8 cellular contexts compared by ENCODE assay signal in the genomic region with DNA sequence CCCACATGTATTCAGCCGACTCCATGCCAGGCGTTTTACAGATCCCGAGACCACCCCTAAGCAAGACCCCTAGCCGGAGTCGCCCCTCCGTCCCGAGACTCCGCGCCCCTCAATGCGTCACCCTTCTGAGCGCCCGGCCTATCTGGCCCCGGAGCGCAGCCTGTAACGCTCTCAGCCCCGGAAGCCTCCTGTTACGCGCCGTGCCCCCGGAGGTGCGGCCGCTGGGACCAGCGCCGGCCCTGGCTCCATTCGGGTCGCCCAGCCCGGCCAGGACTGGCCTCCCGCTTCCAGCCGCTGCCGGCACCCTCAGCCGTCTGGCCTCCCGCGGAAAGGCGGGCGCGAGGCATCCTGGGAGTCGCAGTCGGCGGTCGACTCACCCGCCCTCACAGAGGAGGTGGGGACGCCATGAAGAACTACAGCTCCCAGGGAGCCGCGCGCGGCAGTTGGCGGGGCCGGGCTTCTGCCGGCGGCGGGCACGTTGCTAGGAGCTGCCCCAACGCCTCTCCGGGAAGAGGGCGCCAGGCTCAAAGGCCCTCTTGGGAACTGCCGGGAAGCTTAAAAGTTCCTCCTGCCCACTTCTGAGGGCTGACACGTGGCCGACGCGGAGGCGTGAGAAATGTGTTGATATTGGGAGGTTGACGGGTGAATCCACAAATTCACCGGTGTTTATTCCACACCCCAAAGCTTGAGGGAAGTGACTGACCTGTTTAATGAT. TPM values are rescaled to one million over a fixed set of nuclear protein-coding genes. Genes with fewer than 3 reads are reported as not detected.
DNase-seq lines count a peak whose midpoint lies in the region; ATAC-seq and TF ChIP-seq lines count a peak whose summit lies in the region.

A gene with protein sequence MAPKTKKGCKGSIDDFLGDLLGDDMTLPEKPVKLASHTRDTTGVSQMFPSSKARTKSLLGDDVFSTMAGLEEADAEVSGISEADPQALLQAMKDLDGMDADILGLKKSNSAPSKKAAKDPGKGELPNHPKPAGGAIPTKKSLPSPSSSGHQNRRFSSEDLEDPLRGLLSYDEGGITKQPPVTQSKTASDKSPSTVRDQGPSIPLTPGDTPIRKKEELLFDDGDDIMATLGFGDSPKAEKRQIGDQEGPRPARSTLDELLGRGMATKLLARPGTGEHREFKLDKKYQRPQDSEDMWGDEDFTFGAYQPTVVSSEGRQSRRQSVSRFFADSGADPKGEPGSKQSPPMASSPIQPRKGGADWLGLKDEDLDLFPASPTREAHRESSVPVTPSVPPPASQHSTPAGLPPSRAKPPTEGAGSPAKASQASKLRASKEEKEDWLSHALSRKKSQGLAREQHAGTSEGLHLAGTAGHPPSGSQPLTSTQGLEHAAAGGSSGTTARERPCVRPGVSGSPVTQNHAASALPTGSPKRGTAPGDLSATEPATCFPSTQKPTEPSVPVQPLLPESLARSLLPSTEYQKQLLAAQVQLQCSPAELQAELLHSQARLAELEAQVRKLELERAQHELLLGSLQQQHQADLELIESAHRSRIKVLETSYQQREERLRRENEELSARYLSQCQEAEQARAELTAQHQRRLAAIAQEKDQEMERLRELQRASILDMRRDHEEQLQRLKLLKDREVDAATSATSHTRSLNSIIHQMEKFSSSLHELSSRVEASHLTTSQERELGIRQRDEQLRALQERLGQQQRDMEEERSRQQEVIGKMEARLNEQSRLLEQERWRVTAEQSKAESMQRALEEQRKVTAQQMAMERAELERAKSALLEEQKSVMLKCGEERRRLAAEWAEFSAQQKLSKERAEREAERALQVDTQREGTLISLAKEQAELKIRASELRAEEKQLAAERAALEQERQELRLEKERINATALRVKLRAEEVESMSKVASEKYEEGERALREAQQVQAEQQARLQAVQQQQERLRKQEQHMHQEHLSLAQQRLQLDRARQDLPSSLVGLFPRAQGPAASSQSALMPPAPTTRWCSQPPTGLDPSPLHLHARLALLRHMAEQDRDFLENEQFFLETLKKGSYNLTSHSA (minus strand): TSS at position 316 of the 715 bp plus-strand sequence. CDS start 2,893 bp downstream, outside the sequence.

- H3K27me3 Mint-ChIP-seq in activated naive CD8-positive, alpha-beta T cell = no peaks in the 10 kb centered on the region
- H3K27me3 Mint-ChIP-seq in glutamatergic neuron (ENCODE audit: unreplicated experiment) = no peaks in the 10 kb centered on the region

- no peaks in the 10 kb centered on the region for H3K36me3 Mint-ChIP-seq in activated naive CD8-positive, alpha-beta T cell
- no peaks in the 10 kb centered on the region for H3K36me3 Mint-ChIP-seq in glutamatergic neuron (ENCODE audit: unreplicated experiment)

- peak within 1 kb of the TSS; percentile 96 for H2AFZ ChIP-seq in osteoblast (ENCODE audit: low read length)

- peak within 1 kb of the TSS; percentile 90 for H3K4me2 ChIP-seq in osteoblast (ENCODE audit: insufficient read depth, low read length)

- H4K20me1 ChIP-seq in osteoblast (ENCODE audit: insufficient read depth, low read length) = no peaks in the 10 kb centered on the region

- H3K4me1 ChIP-seq in osteoblast (ENCODE audit: insufficient read depth, low read length) = peaks cover 3% of the 10 kb centered on the region
- H3K4me1 ChIP-seq in thoracic aorta (ENCODE audit: control insufficient read depth in 1 of 2, low read depth in 2 of 2) = peaks cover 8% of the 10 kb centered on the region in 2 donors

- peaks cover 10% of the 10 kb centered on the region for H3K36me3 ChIP-seq in osteoblast (ENCODE audit: insufficient read depth, low read length)
- H3K36me3 ChIP-seq in thoracic aorta = peaks cover 7% of the 10 kb centered on the region

- peak; percentile 92 for DNase-seq in NCI-H1105 treated with DMSO at 0.1 percent for 48 hours (lab: John Stamatoyannopoulos, UW)
- peak; percentile 92 for DNase-seq in SKM-1 treated with dmso at 0.1 percent for 144 hours (lab: John Stamatoyannopoulos, UW; ENCODE audit: unreplicated experiment)
- peak; percentile 96 for DNase-seq in glutamatergic neuron
- DNase-seq in osteoblast (ENCODE audit: insufficient read length, low spot score, missing footprints) = peak; percentile 99
- peak; percentile 79 for DNase-seq in thoracic aorta (ENCODE audit: low spot score)

- ATAC-seq in HG02623 (IDR thresholded peaks at IDR 0.05; ENCODE audit: unreplicated experiment) = peak; percentile 96
- peak; percentile 74 for ATAC-seq in thoracic aorta (ENCODE audit: insufficient number of reproducible peaks, low FRiP score, low read depth)

- peaks cover 5% of the 10 kb centered on the region for H3K79me2 ChIP-seq in osteoblast (ENCODE audit: insufficient read depth, low read length)

- peak within 1 kb of the TSS; percentile 91 for H3K27ac Mint-ChIP-seq in activated naive CD8-positive, alpha-beta T cell
- peak within 1 kb of the TSS; percentile 78 for H3K27ac Mint-ChIP-seq in glutamatergic neuron (ENCODE audit: unreplicated experiment)

- H3K27ac ChIP-seq in osteoblast (ENCODE audit: low read depth, low read length) (peak within 1 kb of the TSS; percentile 84), thoracic aorta (peak within 1 kb of the TSS in 1 of 2 donors; percentile 42)

- peak within 1 kb of the TSS; percentile 94 for H3K4me3 Mint-ChIP-seq in activated naive CD8-positive, alpha-beta T cell
- peak within 1 kb of the TSS; percentile 87 for H3K4me3 Mint-ChIP-seq in glutamatergic neuron (ENCODE audit: unreplicated experiment)

- peak within 1 kb of the TSS; percentile 93 for H3K4me3 ChIP-seq in GM08714 (ENCODE audit: low read length)
- peak within 1 kb of the TSS; percentile 97 for H3K4me3 ChIP-seq in osteoblast (ENCODE audit: insufficient read depth, low read length)
- peak within 1 kb of the TSS; percentile 86 for H3K4me3 ChIP-seq in thoracic aorta

- TF ChIP-seq CTCF in glutamatergic neuron (IDR thresholded peaks at IDR 0.05; ENCODE audit: partially characterized antibody, unreplicated experiment) = no peak
- no peak for TF ChIP-seq CTCF in osteoblast (IDR thresholded peaks at IDR 0.05; ENCODE audit: extremely low read depth, low read depth, low read length)
- TF ChIP-seq CTCF in thoracic aorta (IDR thresholded peaks at IDR 0.05) = no peak

- H3K9me3 ChIP-seq in osteoblast (ENCODE audit: low read depth, low read length) = no peaks in the 10 kb centered on the region
- no peaks in the 10 kb centered on the region for H3K9me3 ChIP-seq in thoracic aorta

- peaks cover 12% of the 10 kb centered on the region for H3K4me1 Mint-ChIP-seq in activated naive CD8-positive, alpha-beta T cell (ENCODE audit: low read depth)
- H3K4me1 Mint-ChIP-seq in glutamatergic neuron (ENCODE audit: low read depth, unreplicated experiment) = peaks cover 6% of the 10 kb centered on the region

- no peaks in the 10 kb centered on the region for H3K9me3 Mint-ChIP-seq in activated naive CD8-positive, alpha-beta T cell (ENCODE audit: low read depth)
- H3K9me3 Mint-ChIP-seq in glutamatergic neuron (ENCODE audit: unreplicated experiment) = peaks cover 8% of the 10 kb centered on the region

- H3K27me3 ChIP-seq in osteoblast (ENCODE audit: insufficient read depth, low read length) (no peaks in the 10 kb centered on the region), thoracic aorta (replicated peaks; ENCODE audit: insufficient read depth) (no peaks in the 10 kb centered on the region)

RNA-seq across cellular contexts. Expression of the gene that starts here (rescaled TPM):
- total RNA-seq in glutamatergic neuron (ENCODE audit: unreplicated experiment) = 110 TPM
- total RNA-seq in osteoblast = 14.1 and 17.1 TPM in 2 replicates
- 1 to 10 TPM; 6.3 to 8.0 TPM for total RNA-seq in thoracic aorta
